Comparison of ENCODE assay signal across 8 cellular contexts in genomic region chr12:92827836-92828431, GRCh38.
DNase-seq lines count a peak whose midpoint lies in the region; ATAC-seq, FAIRE-seq and TF ChIP-seq lines count a peak whose summit lies in the region.

No MANE protein-coding gene starts in this region.

- H3K9me3 Mint-ChIP-seq in CD4-positive, alpha-beta memory T cell = no peaks in the 10 kb centered on the region

- no peak overlapping the region for H3K27ac Mint-ChIP-seq in CD4-positive, alpha-beta memory T cell

- H3K4me3 Mint-ChIP-seq in CD4-positive, alpha-beta memory T cell = no peak overlapping the region

- intact Hi-C loops in CD4-positive, alpha-beta memory T cell (cut with micrococcal nuclease) = loop anchor here (5.0 kb wide), 1 partner anchor 159 kb away; no protein-coding TSS in a partner anchor
- intact Hi-C loops in K562 (cut with micrococcal nuclease) = loop anchor here (5.0 kb wide), 1 partner anchor 99 kb away; the partner anchor contains the start of gene EEA1

- POLR2A ChIA-PET in CD4-positive, alpha-beta memory T cell (lab: Charles Lee; ENCODE audit: partially characterized antibody) = no interaction called here
- POLR2A ChIA-PET in K562 (lab: Yijun Ruan, JAX) = interaction anchor here (1.0 kb wide), 1 partner anchor 14 kb away, joined by 4 read pairs; no protein-coding TSS in a partner anchor

- peak; percentile 73 for FAIRE-seq in K562 (lab: Jason Lieb, UNC)

- H3K36me3 Mint-ChIP-seq in CD4-positive, alpha-beta memory T cell = peaks cover 18 to 28% of the 10 kb centered on the region in 2 donors

- peak; percentile 60 to 74 for TF ChIP-seq RAD21 in K562 (CRISPR knock-in tag; conservative IDR thresholded peaks at IDR 0.05 in 1 of 2, IDR thresholded peaks at IDR 0.05 in 1 of 2)

- no TSS peak for BruUV-seq in K562 (replicated peaks; lab: Mats Ljungman, UMichigan)

- in situ Hi-C loops in GM23248 (cut with MboI) = no loop called here
- in situ Hi-C loops in K562 (cut with MboI) = loop anchor here (10.0 kb wide), 1 partner anchor 107 kb away; no protein-coding TSS in a partner anchor

- 58 to 67% methylated on average over 4 of the region's 4 CpGs for WGBS in GM23248 (ENCODE audit: low coverage in 1 of 2, low lambda C conversion rate in 2 of 2, missing lambda C conversion rate in 2 of 2), 2 experiments
- 32% methylated on average over 4 of the region's 4 CpGs for WGBS in K562 (ENCODE audit: insufficient coverage, low coverage, missing lambda C conversion rate)
- WGBS in lung, 2 donors = 83% methylated on average over 4 of the region's 4 CpGs

- H3K4me1 ChIP-seq in CD4-positive, alpha-beta memory T cell (ENCODE audit: insufficient read depth, low read length) = no peaks in the 10 kb centered on the region
- no peaks in the 10 kb centered on the region for H3K4me1 ChIP-seq in GM23248 (ENCODE audit: insufficient read depth)
- no peaks in the 10 kb centered on the region; a peak in 1 of 5 replicates for H3K4me1 ChIP-seq in K562 (replicated peaks in 1 of 2; ENCODE audit: control insufficient read depth in 2 of 2, insufficient read depth in 2 of 2, low read length in 2 of 2)
- no peaks in the 10 kb centered on the region for H3K4me1 ChIP-seq in lung (ENCODE audit: control insufficient read depth in 2 of 2, insufficient read depth in 2 of 2, low read length in 2 of 2)

- peaks cover 0 to 5% (median 0%) of the 10 kb centered on the region in 4 donors for H3K4me1 Mint-ChIP-seq in CD4-positive, alpha-beta memory T cell

- H3K27ac ChIP-seq in CD4-positive, alpha-beta memory T cell (ENCODE audit: low read depth, low read length) = no peak overlapping the region
- H3K27ac ChIP-seq in GM23248 (no peak overlapping the region), K562 (ENCODE audit: extremely low read depth, low read depth, low read length) (no peak overlapping the region), lung (ENCODE audit: low read depth in 1 of 2, low read length in 1 of 2) (no peak overlapping the region)

- 0 out of 2 replicates have a peak, but pooled peaks have one; percentile 14 for TF ChIP-seq EP300 in K562 (IDR thresholded peaks at IDR 0.05; ENCODE audit: low read length)

- no peak overlapping the region for H2AFZ ChIP-seq in GM23248
- H2AFZ ChIP-seq in K562 (ENCODE audit: low read depth, low read length) = no peak overlapping the region

- CTCF ChIA-PET in CD4-positive, alpha-beta memory T cell (lab: Charles Lee; ENCODE audit: partially characterized antibody) = interaction anchor here (0.7 to 1.4 kb wide), 7 partner anchors 13 to 649 kb away, joined by 3 to 6 read pairs (median 4); no protein-coding TSS in a partner anchor
- CTCF ChIA-PET in K562 (lab: Yijun Ruan, JAX; ENCODE audit: low intra/inter-chr PET ratio) = interaction anchor here (0.6 to 0.9 kb wide), 3 partner anchors 126 to 592 kb away, joined by 3 read pairs; no protein-coding TSS in a partner anchor

- H3K9me1 ChIP-seq in K562 (ENCODE audit: control insufficient read depth, insufficient read depth, low read length) = no peaks in the 10 kb centered on the region

- H3K9me2 ChIP-seq in GM23248 (ENCODE audit: insufficient read depth) = no peaks in the 10 kb centered on the region

- H3K4me3 ChIP-seq in CD4-positive, alpha-beta memory T cell (ENCODE audit: low read length in 2 of 2) = no peak overlapping the region
- H3K4me3 ChIP-seq in GM23248 = no peak overlapping the region
- H3K4me3 ChIP-seq in K562 = no peak overlapping the region
- no peak overlapping the region for H3K4me3 ChIP-seq in lung

- ATAC-seq in K562 (peak; percentile 82), lung (ENCODE audit: insufficient read depth, low FRiP score) (no peak), GM19463 (IDR thresholded peaks at IDR 0.05; ENCODE audit: unreplicated experiment) (no peak)

- H3K9ac ChIP-seq in GM23248 (no peak overlapping the region), K562 (ENCODE audit: insufficient read depth in 1 of 2, low read depth in 2 of 2, low read length in 2 of 2) (no peak overlapping the region)

- H3K79me2 ChIP-seq in GM23248 (ENCODE audit: insufficient read depth) = peaks cover 9% of the 10 kb centered on the region
- no peaks in the 10 kb centered on the region for H3K79me2 ChIP-seq in K562 (ENCODE audit: control insufficient read depth, insufficient read depth, low read length)

- no peaks in the 10 kb centered on the region for H3K36me3 ChIP-seq in CD4-positive, alpha-beta memory T cell (ENCODE audit: insufficient read depth, low read length)
- H3K36me3 ChIP-seq in GM23248 (ENCODE audit: low read depth) = peaks cover 33% of the 10 kb centered on the region
- peaks cover 25% of the 10 kb centered on the region for H3K36me3 ChIP-seq in K562 (ENCODE audit: control insufficient read depth, insufficient read depth, low read length)
- H3K36me3 ChIP-seq in lung (ENCODE audit: control insufficient read depth in 2 of 2, insufficient read depth in 2 of 2, low read length in 2 of 2) = peaks cover 5 to 8% of the 10 kb centered on the region in 2 donors

- H4K20me1 ChIP-seq in GM23248 (ENCODE audit: insufficient read depth) = no peaks in the 10 kb centered on the region
- no peaks in the 10 kb centered on the region for H4K20me1 ChIP-seq in K562 (replicated peaks; ENCODE audit: control insufficient read depth, insufficient read depth, low read length)

- no peaks in the 10 kb centered on the region for H3K27me3 Mint-ChIP-seq in CD4-positive, alpha-beta memory T cell

- DNase-seq in CD4-positive, alpha-beta memory T cell = peak in 4 of 5 donors; percentile 19 to 31 (median 26)
- DNase-seq in GM23248 = peak; percentile 70
- DNase-seq in OCI-M1 (lab: John Stamatoyannopoulos, UW) = peak; percentile 75
- peak; percentile 15 to 61 (median 29) for DNase-seq in K562 (ENCODE audit: extremely low read depth in 1 of 4, low spot score in 3 of 4)
- no peak for DNase-seq in lung (ENCODE audit: low spot score)
- no peak for DNase-seq in pons (ENCODE audit: low spot score)
- no peak for DNase-seq in NCI-H526 treated with DMSO at 0.1 percent for 48 hours (lab: John Stamatoyannopoulos, UW)

- no peak for TF ChIP-seq POLR2A in K562 (conservative IDR thresholded peaks at IDR 0.05)

- H3K9me3 ChIP-seq in CD4-positive, alpha-beta memory T cell (ENCODE audit: control insufficient read depth in 1 of 2, low read length in 2 of 2) = no peaks in the 10 kb centered on the region
- H3K9me3 ChIP-seq in GM23248 (ENCODE audit: low read depth) (no peaks in the 10 kb centered on the region), K562 (replicated peaks; ENCODE audit: control insufficient read depth, insufficient read depth, low read depth, low read length) (no peaks in the 10 kb centered on the region), lung (ENCODE audit: control insufficient read depth in 2 of 2, insufficient read depth in 1 of 2, low read length in 1 of 2) (no peaks in the 10 kb centered on the region)

- H3K4me2 ChIP-seq in GM23248 (ENCODE audit: unreplicated experiment) (no peak overlapping the region), K562 (ENCODE audit: insufficient read depth, low read length) (no peak overlapping the region)

- no peaks in the 10 kb centered on the region for H3K27me3 ChIP-seq in CD4-positive, alpha-beta memory T cell (ENCODE audit: insufficient read depth, low read length)
- H3K27me3 ChIP-seq in GM23248 (replicated peaks; ENCODE audit: insufficient read depth) (no peaks in the 10 kb centered on the region), K562 (ENCODE audit: control insufficient read depth in 2 of 2, insufficient read depth in 2 of 2, low read length in 2 of 2) (no peaks in the 10 kb centered on the region), lung (ENCODE audit: control insufficient read depth, insufficient read depth) (no peaks in the 10 kb centered on the region)

- peak; percentile 69 to 84 (median 76) for TF ChIP-seq CTCF in K562 (IDR thresholded peaks at IDR 0.05 in 2 of 3, conservative IDR thresholded peaks at IDR 0.05 in 1 of 3; ENCODE audit: insufficient read depth in 2 of 3, low read depth in 1 of 3, low read length in 3 of 3)
- TF ChIP-seq CTCF in lung (IDR thresholded peaks at IDR 0.05; ENCODE audit: control extremely low read depth, extremely low read depth) = peak; percentile 5

- H3F3A ChIP-seq in GM23248 (ENCODE audit: insufficient read depth) = no peaks in the 10 kb centered on the region

TF ChIP-seq in K562, 482 proteins besides CTCF, POLR2A, EP300 and RAD21:
- 0 out of 2 replicates have a peak, but pooled peaks have one; percentile 48 for TF ChIP-seq KLF16 (IDR thresholded peaks at IDR 0.05)
- no peak for TF ChIP-seq HIVEP1 (CRISPR knock-in tag; IDR thresholded peaks at IDR 0.05)
- peak; percentile 41 to 49; a peak in 1 of 4 replicates for TF ChIP-seq FOXK2 (conservative IDR thresholded peaks at IDR 0.05 in 1 of 2, IDR thresholded peaks at IDR 0.05 in 1 of 2; ENCODE audit: low read depth in 2 of 2)
- TF ChIP-seq ZNF644 (tag; IDR thresholded peaks at IDR 0.05; ENCODE audit: low read depth) = no peak
- no peak for TF ChIP-seq XRCC4 (IDR thresholded peaks at IDR 0.05; ENCODE audit: extremely low read depth, insufficient read depth, insufficient read length)
- TF ChIP-seq SMARCA4 (IDR thresholded peaks at IDR 0.05) = peak; percentile 31; the same call in 1 of the 2 replicates
- peak; percentile 26; the same call in 1 of the 2 replicates for TF ChIP-seq LCOR (CRISPR knock-in tag; IDR thresholded peaks at IDR 0.05)
- TF ChIP-seq TCF3 (CRISPR knock-in tag; IDR thresholded peaks at IDR 0.05) = 0 out of 2 replicates have a peak, but pooled peaks have one; percentile 13
- TF ChIP-seq PURB (CRISPR knock-in tag; IDR thresholded peaks at IDR 0.05; ENCODE audit: low read depth) = no peak
- no peak for TF ChIP-seq GTF2E2 (tag; IDR thresholded peaks at IDR 0.05)
- TF ChIP-seq RFX7 (CRISPR knock-in tag; IDR thresholded peaks at IDR 0.05) = no peak
- peak; percentile 99 for TF ChIP-seq ZNF384 (IDR thresholded peaks at IDR 0.05; ENCODE audit: low read depth, low read length)
- peak; percentile 27; the same call in 1 of the 2 replicates for TF ChIP-seq POLR2H (tag; IDR thresholded peaks at IDR 0.05; ENCODE audit: low read depth)
- TF ChIP-seq DEAF1 (CRISPR knock-in tag; IDR thresholded peaks at IDR 0.05) = peak; percentile 42; the same call in 1 of the 2 replicates
TF ChIP-seq in K562: peak in this region for 8.

Comparison
In these comparisons a context has a peak if more than half of its experiments do, and no peak if none do; other contexts are left out.
1. DNase-seq: peak in CD4-positive, alpha-beta memory T cell (4 of 5), GM23248 (single experiment), OCI-M1 (single experiment) and K562 (4 of 4); none in lung (single experiment), pons (single experiment) and NCI-H526 treated with DMSO at 0.1 percent for 48 hours (single experiment).